Comparison of ENCODE assay signal across 13 cellular contexts in genomic region chr3:171393032-171393744, GRCh38.
DNase-seq lines count a peak whose midpoint lies in the region; ATAC-seq and TF ChIP-seq lines count a peak whose summit lies in the region.
"Had no signal": no experiment of that assay in that cellular context is flagged by ENCODE, and none has a peak within 500 bp of the region (broad histone marks: within the 10 kb centered on the region; RNA-seq: fewer than 3 reads in every experiment).

No MANE protein-coding gene starts in this region.

- POLR2A ChIA-PET in HEK293 (lab: Yijun Ruan, JAX) = no interaction called here

- H3K36me3 Mint-ChIP-seq in endothelial cell (ENCODE audit: low read depth, unreplicated experiment) = peaks cover 17% of the 10 kb centered on the region

- no peak overlapping the region for H3K4me3 Mint-ChIP-seq in endothelial cell (ENCODE audit: unreplicated experiment)
- H3K4me3 Mint-ChIP-seq: activated CD4-positive, alpha-beta T cell treated with anti-CD3 and anti-CD28 coated beads for 36 hours; stimulated activated naive B cell treated with anti-CD40 and anti-IgM and Interleukin-4, amounts not matched to agents 10 μg/mL and 1 μg/mL and 100 μg/mL, for 72 hours had no signal

- peak overlapping the region; percentile 85 for H3K27ac Mint-ChIP-seq in endothelial cell (ENCODE audit: unreplicated experiment)
- H3K27ac Mint-ChIP-seq: activated CD4-positive, alpha-beta T cell treated with anti-CD3 and anti-CD28 coated beads for 36 hours; stimulated activated naive B cell treated with anti-CD40 and anti-IgM and Interleukin-4, amounts not matched to agents 10 μg/mL and 1 μg/mL and 100 μg/mL, for 72 hours had no signal

- H3K27ac ChIP-seq in HEK293 (ENCODE audit: extremely low read depth, low read depth, low read length) = no peak overlapping the region
- peak overlapping the region in 2 of 4 donors; percentile 15 to 42 for H3K27ac ChIP-seq in upper lobe of left lung

- 38 to 45% methylated on average over 7 of the region's 7 CpGs for WGBS in upper lobe of left lung, 2 donors

- TF ChIP-seq CTCF in HEK293 (tag by site-specific recombination; IDR thresholded peaks at IDR 0.05) = no peak
- no peak for TF ChIP-seq CTCF in endothelial cell (IDR thresholded peaks at IDR 0.05; ENCODE audit: unreplicated experiment)
- TF ChIP-seq CTCF in upper lobe of left lung (IDR thresholded peaks at IDR 0.05) = no peak

- H3K4me1 ChIP-seq in HEK293 (ENCODE audit: control insufficient read depth, insufficient read depth, low read length) = no peaks in the 10 kb centered on the region; the same call in 1 of the 2 replicates
- H3K4me1 ChIP-seq in upper lobe of left lung = peaks cover 3 to 7% (median 5%) of the 10 kb centered on the region in 4 donors

- H3K4me1 Mint-ChIP-seq in endothelial cell (ENCODE audit: unreplicated experiment) = peaks cover 37% of the 10 kb centered on the region
- H3K4me1 Mint-ChIP-seq: stimulated activated naive B cell treated with anti-CD40 and anti-IgM and Interleukin-4, amounts not matched to agents 10 μg/mL and 1 μg/mL and 100 μg/mL, for 72 hours had no signal

- H3K36me3 ChIP-seq in HEK293 (ENCODE audit: control insufficient read depth in 2 of 2, insufficient read depth in 1 of 2, low read length in 2 of 2) (no peaks in the 10 kb centered on the region), upper lobe of left lung (no peaks in the 10 kb centered on the region)

- no peak overlapping the region for H3K4me3 ChIP-seq in HEK293 (ENCODE audit: low read depth, low read length)
- no peak overlapping the region for H3K4me3 ChIP-seq in upper lobe of left lung

- no peaks in the 10 kb centered on the region for H3K27me3 ChIP-seq in upper lobe of left lung

- CTCF ChIA-PET in HEK293 (lab: Yijun Ruan, JAX) = interaction anchor here (0.6 to 0.9 kb wide), 4 partner anchors 14 to 53 kb away, joined by 3 read pairs; no protein-coding TSS in a partner anchor

- H3K27me3 Mint-ChIP-seq in endothelial cell (ENCODE audit: unreplicated experiment) = no peaks in the 10 kb centered on the region
- H3K27me3 Mint-ChIP-seq: activated CD4-positive, alpha-beta T cell treated with anti-CD3 and anti-CD28 coated beads for 36 hours; stimulated activated naive B cell treated with anti-CD40 and anti-IgM and Interleukin-4, amounts not matched to agents 10 μg/mL and 1 μg/mL and 100 μg/mL, for 72 hours had no signal

- no peak for TF ChIP-seq POLR2A in upper lobe of left lung (IDR thresholded peaks at IDR 0.05)

- DNase-seq in NCI-H524 treated with DMSO at 0.1 percent for 48 hours (lab: John Stamatoyannopoulos, UW) (peak; percentile 44), endothelial cell (ENCODE audit: low spot score) (peak; percentile 9), myocyte (ENCODE audit: low read depth) (peak; percentile 92), upper lobe of left lung (no peak)
- DNase-seq: activated CD4-positive, alpha-beta T cell treated with anti-CD3 and anti-CD28 coated beads for 36 hours; activated naive CD4-positive, alpha-beta T cell treated with anti-CD3 and anti-CD28 coated beads, Interleukin-2, amount 50 U/mL, for 16 hours; MV-4-11; SIG-M5; stimulated activated naive B cell treated with anti-CD40 and anti-IgM and Interleukin-4, amounts not matched to agents 10 μg/mL and 1 μg/mL and 100 μg/mL, for 72 hours had no signal

- H3K9me3 ChIP-seq in HEK293 (ENCODE audit: control insufficient read depth, insufficient read depth, low read depth, low read length) = no peaks in the 10 kb centered on the region
- H3K9me3 ChIP-seq in upper lobe of left lung = no peaks in the 10 kb centered on the region

- ATAC-seq in GM18511 (IDR thresholded peaks at IDR 0.05; ENCODE audit: unreplicated experiment) (no peak), HG02759 (IDR thresholded peaks at IDR 0.05; ENCODE audit: unreplicated experiment) (no peak), upper lobe of left lung (ENCODE audit: low FRiP score in 2 of 2) (no peak), HG03139 (IDR thresholded peaks at IDR 0.05; ENCODE audit: unreplicated experiment) (no peak)
- ATAC-seq: activated CD4-positive, alpha-beta T cell treated with anti-CD3 and anti-CD28 coated beads for 36 hours; stimulated activated naive B cell treated with anti-CD40 and anti-IgM and Interleukin-4, amounts not matched to agents 10 μg/mL and 1 μg/mL and 100 μg/mL, for 72 hours had no signal

- TF ChIP-seq EP300 in upper lobe of left lung (IDR thresholded peaks at IDR 0.05) = no peak

- no peaks in the 10 kb centered on the region for H3K9me3 Mint-ChIP-seq in endothelial cell (ENCODE audit: unreplicated experiment)

TF ChIP-seq in HEK293, 187 proteins besides CTCF, POLR2A, EP300 and RAD21:
- TF ChIP-seq ZNF133 (tag by site-specific recombination; IDR thresholded peaks at IDR 0.05) (no peak), ZNF677 (tag by site-specific recombination; IDR thresholded peaks at IDR 0.05) (peak; percentile 71; the same call in 1 of the 2 replicates)

Comparison
In these comparisons a context has a peak if more than half of its experiments do, and no peak if none do; other contexts are left out.
1. DNase-seq: peak in NCI-H524 treated with DMSO at 0.1 percent for 48 hours (single experiment), endothelial cell (single experiment) and myocyte (single experiment); none in upper lobe of left lung (0 of 2).